Comparison of ENCODE assay signal across 1 cellular context in the genomic region with DNA sequence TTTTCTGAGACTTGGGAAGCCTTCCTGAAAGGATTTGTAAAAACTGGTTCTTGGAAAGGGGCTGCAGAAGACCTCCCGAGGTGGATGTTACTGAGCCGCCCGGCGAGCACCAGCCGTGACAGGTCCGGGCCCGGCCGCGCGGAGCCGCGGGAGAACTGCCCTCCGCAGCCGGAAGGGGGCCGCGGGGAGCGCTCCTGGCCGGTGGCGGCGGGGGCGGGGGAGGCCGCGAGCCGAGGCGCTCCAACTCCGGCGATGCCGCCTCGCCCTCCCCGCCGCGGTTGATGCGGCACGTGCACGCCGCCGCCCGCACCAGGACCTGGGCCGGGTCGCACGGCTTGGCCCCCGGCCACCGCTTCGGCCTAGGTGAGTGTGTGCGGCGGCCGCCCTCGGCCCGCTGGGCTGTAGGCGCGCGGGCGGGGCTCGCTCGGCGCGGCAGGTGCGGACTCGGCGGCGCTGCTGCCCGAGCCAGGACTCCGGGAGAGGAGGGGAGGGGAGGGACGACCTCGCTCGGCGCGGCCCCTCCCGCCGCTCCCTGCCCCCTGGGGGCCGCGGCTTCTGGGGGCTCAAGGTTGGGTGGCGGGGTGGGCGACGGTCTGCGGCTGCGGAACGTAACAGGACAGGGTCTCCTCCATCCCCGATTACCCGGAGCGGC.
TF ChIP-seq lines count a peak whose summit lies in the region.

No MANE protein-coding gene starts in this region.

TF ChIP-seq in HepG2, 621 proteins besides CTCF, POLR2A, EP300 and RAD21 (continued from another document and continues in another):
- TF ChIP-seq, protein P1, sequence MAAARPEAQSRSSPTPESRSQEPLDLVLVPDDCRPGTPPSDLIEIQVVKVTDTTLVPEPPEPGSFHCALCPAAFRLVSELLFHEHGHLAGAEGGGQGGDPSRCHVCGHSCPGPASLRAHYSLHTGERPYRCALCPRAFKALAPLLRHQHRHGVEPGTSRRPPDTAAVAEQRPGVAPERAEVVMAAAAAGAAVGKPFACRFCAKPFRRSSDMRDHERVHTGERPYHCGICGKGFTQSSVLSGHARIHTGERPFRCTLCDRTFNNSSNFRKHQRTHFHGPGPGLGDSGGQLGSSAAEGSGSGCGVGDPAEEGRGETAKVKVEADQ (CRISPR knock-in tag; IDR thresholded peaks at IDR 0.05; ENCODE audit: borderline replicate concordance), result peak; percentile 50; the same call in 1 of the 2 replicates
- TF ChIP-seq, protein P2, sequence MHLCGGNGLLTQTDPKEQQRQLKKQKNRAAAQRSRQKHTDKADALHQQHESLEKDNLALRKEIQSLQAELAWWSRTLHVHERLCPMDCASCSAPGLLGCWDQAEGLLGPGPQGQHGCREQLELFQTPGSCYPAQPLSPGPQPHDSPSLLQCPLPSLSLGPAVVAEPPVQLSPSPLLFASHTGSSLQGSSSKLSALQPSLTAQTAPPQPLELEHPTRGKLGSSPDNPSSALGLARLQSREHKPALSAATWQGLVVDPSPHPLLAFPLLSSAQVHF (CRISPR knock-in tag; IDR thresholded peaks at IDR 0.05), result 0 out of 2 replicates have a peak, but pooled peaks have one; percentile 29
- TF ChIP-seq BORCS8-MEF2B (CRISPR knock-in tag; IDR thresholded peaks at IDR 0.05), result peak; percentile 52; the same call in 1 of the 2 replicates
- TF ChIP-seq ZNF234 (CRISPR knock-in tag; conservative IDR thresholded peaks at IDR 0.05), result no peak
- TF ChIP-seq ZNF639 (CRISPR knock-in tag; conservative IDR thresholded peaks at IDR 0.05), result no peak
- TF ChIP-seq RCOR2 (CRISPR knock-in tag; IDR thresholded peaks at IDR 0.05), result no peak
- TF ChIP-seq, protein P3, sequence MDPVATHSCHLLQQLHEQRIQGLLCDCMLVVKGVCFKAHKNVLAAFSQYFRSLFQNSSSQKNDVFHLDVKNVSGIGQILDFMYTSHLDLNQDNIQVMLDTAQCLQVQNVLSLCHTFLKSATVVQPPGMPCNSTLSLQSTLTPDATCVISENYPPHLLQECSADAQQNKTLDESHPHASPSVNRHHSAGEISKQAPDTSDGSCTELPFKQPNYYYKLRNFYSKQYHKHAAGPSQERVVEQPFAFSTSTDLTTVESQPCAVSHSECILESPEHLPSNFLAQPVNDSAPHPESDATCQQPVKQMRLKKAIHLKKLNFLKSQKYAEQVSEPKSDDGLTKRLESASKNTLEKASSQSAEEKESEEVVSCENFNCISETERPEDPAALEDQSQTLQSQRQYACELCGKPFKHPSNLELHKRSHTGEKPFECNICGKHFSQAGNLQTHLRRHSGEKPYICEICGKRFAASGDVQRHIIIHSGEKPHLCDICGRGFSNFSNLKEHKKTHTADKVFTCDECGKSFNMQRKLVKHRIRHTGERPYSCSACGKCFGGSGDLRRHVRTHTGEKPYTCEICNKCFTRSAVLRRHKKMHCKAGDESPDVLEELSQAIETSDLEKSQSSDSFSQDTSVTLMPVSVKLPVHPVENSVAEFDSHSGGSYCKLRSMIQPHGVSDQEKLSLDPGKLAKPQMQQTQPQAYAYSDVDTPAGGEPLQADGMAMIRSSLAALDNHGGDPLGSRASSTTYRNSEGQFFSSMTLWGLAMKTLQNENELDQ (CRISPR knock-in tag; IDR thresholded peaks at IDR 0.05; ENCODE audit: borderline replicate concordance), result no peak
- peak; percentile 81 for TF ChIP-seq RBFOX2 (IDR thresholded peaks at IDR 0.05; ENCODE audit: low read depth, low read length)
- no peak for TF ChIP-seq SOX13 (IDR thresholded peaks at IDR 0.05)
- 0 out of 4 replicates have a peak, but pooled peaks of 1 of the 2 experiments have one; percentile 6 for TF ChIP-seq SOX13 (CRISPR knock-in tag; conservative IDR thresholded peaks at IDR 0.05 in 1 of 2, IDR thresholded peaks at IDR 0.05 in 1 of 2)
- no peak for TF ChIP-seq ZNF605 (CRISPR knock-in tag; IDR thresholded peaks at IDR 0.05)
- peak; percentile 14 for TF ChIP-seq YY1 (IDR thresholded peaks at IDR 0.05; ENCODE audit: insufficient read depth, insufficient replicate concordance, low read depth, low read length)
- TF ChIP-seq JUN (CRISPR knock-in tag; IDR thresholded peaks at IDR 0.05), result no peak
- no peak for TF ChIP-seq ZNF75D (CRISPR knock-in tag; IDR thresholded peaks at IDR 0.05; ENCODE audit: borderline replicate concordance)
- TF ChIP-seq ASH2L (IDR thresholded peaks at IDR 0.05; ENCODE audit: insufficient read length, low read depth, low read length), result peak; percentile 7
- TF ChIP-seq ZMYM4 (CRISPR knock-in tag; IDR thresholded peaks at IDR 0.05), result peak; percentile 9; the same call in 1 of the 2 replicates
- no peak for TF ChIP-seq TCF7 (IDR thresholded peaks at IDR 0.05; ENCODE audit: low read depth)
- no peak for TF ChIP-seq HOXA3 (CRISPR knock-in tag; IDR thresholded peaks at IDR 0.05)
- TF ChIP-seq, protein P4, sequence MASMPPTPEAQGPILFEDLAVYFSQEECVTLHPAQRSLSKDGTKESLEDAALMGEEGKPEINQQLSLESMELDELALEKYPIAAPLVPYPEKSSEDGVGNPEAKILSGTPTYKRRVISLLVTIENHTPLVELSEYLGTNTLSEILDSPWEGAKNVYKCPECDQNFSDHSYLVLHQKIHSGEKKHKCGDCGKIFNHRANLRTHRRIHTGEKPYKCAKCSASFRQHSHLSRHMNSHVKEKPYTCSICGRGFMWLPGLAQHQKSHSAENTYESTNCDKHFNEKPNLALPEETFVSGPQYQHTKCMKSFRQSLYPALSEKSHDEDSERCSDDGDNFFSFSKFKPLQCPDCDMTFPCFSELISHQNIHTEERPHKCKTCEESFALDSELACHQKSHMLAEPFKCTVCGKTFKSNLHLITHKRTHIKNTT (CRISPR knock-in tag; IDR thresholded peaks at IDR 0.05), result no peak
- TF ChIP-seq NFIB (CRISPR knock-in tag; IDR thresholded peaks at IDR 0.05; ENCODE audit: borderline replicate concordance), result no peak
- TF ChIP-seq TMF1 (CRISPR knock-in tag; IDR thresholded peaks at IDR 0.05; ENCODE audit: low read depth), result peak; percentile 69
- no peak for TF ChIP-seq GATAD2A (CRISPR knock-in tag; IDR thresholded peaks at IDR 0.05)
- TF ChIP-seq ZNF235 (CRISPR knock-in tag; IDR thresholded peaks at IDR 0.05; ENCODE audit: borderline replicate concordance), result 0 out of 2 replicates have a peak, but pooled peaks have one; percentile 38
- TF ChIP-seq CSRNP1 (CRISPR knock-in tag; IDR thresholded peaks at IDR 0.05), result peak; percentile 73; the same call in 1 of the 2 replicates
- TF ChIP-seq, protein P5, sequence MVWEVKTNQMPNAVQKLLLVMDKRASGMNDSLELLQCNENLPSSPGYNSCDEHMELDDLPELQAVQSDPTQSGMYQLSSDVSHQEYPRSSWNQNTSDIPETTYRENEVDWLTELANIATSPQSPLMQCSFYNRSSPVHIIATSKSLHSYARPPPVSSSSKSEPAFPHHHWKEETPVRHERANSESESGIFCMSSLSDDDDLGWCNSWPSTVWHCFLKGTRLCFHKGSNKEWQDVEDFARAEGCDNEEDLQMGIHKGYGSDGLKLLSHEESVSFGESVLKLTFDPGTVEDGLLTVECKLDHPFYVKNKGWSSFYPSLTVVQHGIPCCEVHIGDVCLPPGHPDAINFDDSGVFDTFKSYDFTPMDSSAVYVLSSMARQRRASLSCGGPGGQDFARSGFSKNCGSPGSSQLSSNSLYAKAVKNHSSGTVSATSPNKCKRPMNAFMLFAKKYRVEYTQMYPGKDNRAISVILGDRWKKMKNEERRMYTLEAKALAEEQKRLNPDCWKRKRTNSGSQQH (CRISPR knock-in tag; IDR thresholded peaks at IDR 0.05; ENCODE audit: low read depth), result 0 out of 2 replicates have a peak, but pooled peaks have one; percentile 46
- no peak for TF ChIP-seq ZSCAN22 (CRISPR knock-in tag; IDR thresholded peaks at IDR 0.05)
- TF ChIP-seq, protein P6, sequence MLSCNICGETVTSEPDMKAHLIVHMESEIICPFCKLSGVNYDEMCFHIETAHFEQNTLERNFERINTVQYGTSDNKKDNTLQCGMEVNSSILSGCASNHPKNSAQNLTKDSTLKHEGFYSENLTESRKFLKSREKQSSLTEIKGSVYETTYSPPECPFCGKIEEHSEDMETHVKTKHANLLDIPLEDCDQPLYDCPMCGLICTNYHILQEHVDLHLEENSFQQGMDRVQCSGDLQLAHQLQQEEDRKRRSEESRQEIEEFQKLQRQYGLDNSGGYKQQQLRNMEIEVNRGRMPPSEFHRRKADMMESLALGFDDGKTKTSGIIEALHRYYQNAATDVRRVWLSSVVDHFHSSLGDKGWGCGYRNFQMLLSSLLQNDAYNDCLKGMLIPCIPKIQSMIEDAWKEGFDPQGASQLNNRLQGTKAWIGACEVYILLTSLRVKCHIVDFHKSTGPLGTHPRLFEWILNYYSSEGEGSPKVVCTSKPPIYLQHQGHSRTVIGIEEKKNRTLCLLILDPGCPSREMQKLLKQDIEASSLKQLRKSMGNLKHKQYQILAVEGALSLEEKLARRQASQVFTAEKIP (CRISPR knock-in tag; IDR thresholded peaks at IDR 0.05; ENCODE audit: borderline replicate concordance), result no peak
- TF ChIP-seq NR3C1 (CRISPR knock-in tag; IDR thresholded peaks at IDR 0.05), result no peak
- TF ChIP-seq MAZ (IDR thresholded peaks at IDR 0.05; ENCODE audit: borderline replicate concordance, low read depth, low read length), result peak; percentile 56; the same call in 1 of the 2 replicates
- peak; percentile 76; the same call in 1 of the 2 replicates for TF ChIP-seq MAZ (CRISPR knock-in tag; IDR thresholded peaks at IDR 0.05; ENCODE audit: low read depth)
- no peak for TF ChIP-seq ZNF552 (CRISPR knock-in tag; IDR thresholded peaks at IDR 0.05; ENCODE audit: borderline replicate concordance)
- TF ChIP-seq HNF1A (IDR thresholded peaks at IDR 0.05; ENCODE audit: low read depth), result no peak
- peak; percentile 22 for TF ChIP-seq HNF1A (CRISPR knock-in tag; IDR thresholded peaks at IDR 0.05; ENCODE audit: borderline replicate concordance)
- TF ChIP-seq GABPA (IDR thresholded peaks at IDR 0.05; ENCODE audit: low read depth, low read length), result no peak
- TF ChIP-seq GABPA (CRISPR knock-in tag; IDR thresholded peaks at IDR 0.05; ENCODE audit: low read depth), result no peak
- TF ChIP-seq ZNF446 (CRISPR knock-in tag; IDR thresholded peaks at IDR 0.05), result no peak
- TF ChIP-seq ZNF547 (CRISPR knock-in tag; IDR thresholded peaks at IDR 0.05), result no peak
- TF ChIP-seq, protein P7, sequence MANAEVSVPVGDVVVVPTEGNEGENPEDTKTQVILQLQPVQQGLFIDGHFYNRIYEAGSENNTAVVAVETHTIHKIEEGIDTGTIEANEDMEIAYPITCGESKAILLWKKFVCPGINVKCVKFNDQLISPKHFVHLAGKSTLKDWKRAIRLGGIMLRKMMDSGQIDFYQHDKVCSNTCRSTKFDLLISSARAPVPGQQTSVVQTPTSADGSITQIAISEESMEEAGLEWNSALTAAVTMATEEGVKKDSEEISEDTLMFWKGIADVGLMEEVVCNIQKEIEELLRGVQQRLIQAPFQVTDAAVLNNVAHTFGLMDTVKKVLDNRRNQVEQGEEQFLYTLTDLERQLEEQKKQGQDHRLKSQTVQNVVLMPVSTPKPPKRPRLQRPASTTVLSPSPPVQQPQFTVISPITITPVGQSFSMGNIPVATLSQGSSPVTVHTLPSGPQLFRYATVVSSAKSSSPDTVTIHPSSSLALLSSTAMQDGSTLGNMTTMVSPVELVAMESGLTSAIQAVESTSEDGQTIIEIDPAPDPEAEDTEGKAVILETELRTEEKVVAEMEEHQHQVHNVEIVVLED (CRISPR knock-in tag; IDR thresholded peaks at IDR 0.05; ENCODE audit: borderline replicate concordance), result no peak
- TF ChIP-seq BHLHE40 (IDR thresholded peaks at IDR 0.05; ENCODE audit: low read length), result peak; percentile 90
